In the genomic region with DNA sequence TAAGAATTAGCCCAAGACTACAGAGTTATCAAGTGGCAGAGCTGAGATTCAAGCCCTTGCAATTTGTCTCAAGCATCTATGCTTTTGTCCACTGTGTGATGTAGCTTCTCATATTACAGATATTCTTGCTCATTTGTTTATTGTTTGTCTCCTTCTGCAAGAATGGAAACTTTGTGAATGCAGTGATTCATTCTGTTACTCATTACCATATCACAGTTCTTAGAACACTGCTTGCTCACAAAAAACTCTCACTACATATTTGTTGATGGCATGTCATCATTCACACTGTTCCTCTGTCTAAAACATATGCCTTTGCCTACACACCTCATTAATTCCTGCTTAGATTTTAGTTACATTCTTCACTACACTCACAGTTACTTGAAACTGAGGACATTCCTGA, we compare ENCODE assay signal across 9 cellular contexts.
A peak's percentile ranks its signal among the peaks of the same experiment; 100 is the strongest.
DNase-seq lines count a peak whose midpoint lies in the region; ATAC-seq and TF ChIP-seq lines count a peak whose summit lies in the region.
"Had no signal": no experiment of that assay in that cellular context is flagged by ENCODE, and none has a peak within 500 bp of the region (broad histone marks: within the 10 kb centered on the region; RNA-seq: fewer than 3 reads in every experiment).

No MANE protein-coding gene starts in this region.

- no peak overlapping the region for H4K91ac ChIP-seq in mesenchymal stem cell (ENCODE audit: low read length)

- H3K79me1 ChIP-seq in mesenchymal stem cell (replicated peaks; ENCODE audit: low read length, poor library complexity, severe bottlenecking): no peaks in the 10 kb centered on the region

- TF ChIP-seq EP300 in upper lobe of left lung (IDR thresholded peaks at IDR 0.05): no peak

- H3K27me3 ChIP-seq in mesenchymal stem cell (ENCODE audit: control insufficient read depth in 1 of 2, insufficient read depth in 1 of 2, low read length in 2 of 2) (no peaks in the 10 kb centered on the region), upper lobe of left lung (no peaks in the 10 kb centered on the region), MG63 (no peaks in the 10 kb centered on the region)

- no peak overlapping the region for H2BK12ac ChIP-seq in mesenchymal stem cell (ENCODE audit: low read length in 2 of 2)

- DNase-seq in RPMI7951 (ENCODE audit: low read depth) (peak; percentile 56), mesenchymal stem cell (peak; percentile 97), upper lobe of left lung (no peak), MG63 (no peak), SHP77 treated with DMSO at 0.1 percent for 48 hours (lab: John Stamatoyannopoulos, UW) (no peak)
- DNase-seq in activated CD8-positive, alpha-beta memory T cell treated with anti-CD3 and anti-CD28 coated beads, Interleukin-2, amount 50 U/mL, for 4 hours: no peak
- DNase-seq: posterior cingulate gyrus had no signal

- H3K9me3 ChIP-seq in mesenchymal stem cell (ENCODE audit: control insufficient read depth, low read length) (no peaks in the 10 kb centered on the region), upper lobe of left lung (no peaks in the 10 kb centered on the region), MG63 (no peaks in the 10 kb centered on the region)

- H3K36me3 ChIP-seq in mesenchymal stem cell (ENCODE audit: control insufficient read depth in 1 of 2, insufficient read depth in 2 of 2, low read depth in 1 of 2, low read length in 2 of 2) (no peaks in the 10 kb centered on the region), upper lobe of left lung (no peaks in the 10 kb centered on the region), MG63 (no peaks in the 10 kb centered on the region)

- peak overlapping the region; percentile 95 for H3K27ac ChIP-seq in mesenchymal stem cell (ENCODE audit: low read length, poor library complexity, severe bottlenecking)
- no peak overlapping the region for H3K27ac ChIP-seq in upper lobe of left lung

- ATAC-seq in GM18498 (IDR thresholded peaks at IDR 0.05; ENCODE audit: unreplicated experiment): peak; percentile 89
- peak; percentile 91 for ATAC-seq in HG02759 (IDR thresholded peaks at IDR 0.05; ENCODE audit: unreplicated experiment)
- ATAC-seq in upper lobe of left lung (ENCODE audit: low FRiP score in 2 of 2): no peak

- H3K4me1 ChIP-seq in mesenchymal stem cell (ENCODE audit: control insufficient read depth, insufficient read depth, low read depth, low read length) (peaks cover 2% of the 10 kb centered on the region), upper lobe of left lung (no peaks in the 10 kb centered on the region)

- no peak overlapping the region for H3K23ac ChIP-seq in mesenchymal stem cell (ENCODE audit: low read length in 2 of 2)

- H2AK5ac ChIP-seq in mesenchymal stem cell (ENCODE audit: low read length, severe bottlenecking): no peak overlapping the region

- TF ChIP-seq CTCF in upper lobe of left lung (IDR thresholded peaks at IDR 0.05): no peak

- no peak overlapping the region for H2BK15ac ChIP-seq in mesenchymal stem cell (ENCODE audit: low read depth, poor library complexity, severe bottlenecking)

- H3K4ac ChIP-seq in mesenchymal stem cell (ENCODE audit: low read depth in 1 of 2, low read length in 2 of 2): no peak overlapping the region

- H4K8ac ChIP-seq in mesenchymal stem cell (ENCODE audit: low read length): no peak overlapping the region

- H3K9ac ChIP-seq in mesenchymal stem cell (ENCODE audit: low read length): no peak overlapping the region

- TF ChIP-seq POLR2A in upper lobe of left lung (IDR thresholded peaks at IDR 0.05): no peak

- no peak overlapping the region for H2BK5ac ChIP-seq in mesenchymal stem cell (ENCODE audit: low read depth, low read length, poor library complexity, severe bottlenecking)

- H2AFZ ChIP-seq in mesenchymal stem cell (ENCODE audit: low read depth, low read length): no peak overlapping the region

- no peak overlapping the region for H2BK120ac ChIP-seq in mesenchymal stem cell (ENCODE audit: low read depth, low read length)

- no peak overlapping the region for H3K4me2 ChIP-seq in mesenchymal stem cell (ENCODE audit: low read length, poor library complexity, severe bottlenecking)

- no peak overlapping the region for H3K18ac ChIP-seq in mesenchymal stem cell (ENCODE audit: low read depth in 1 of 2, low read length in 2 of 2)

- H3K14ac ChIP-seq in mesenchymal stem cell (ENCODE audit: low read length in 2 of 2): no peak overlapping the region

- no peak overlapping the region for H3K4me3 ChIP-seq in mesenchymal stem cell (ENCODE audit: insufficient read depth in 1 of 2, low read depth in 1 of 2, low read length in 2 of 2)
- H3K4me3 ChIP-seq in upper lobe of left lung: no peak overlapping the region
- no peak overlapping the region for H3K4me3 ChIP-seq in MG63

Comparison
In these comparisons a context has a peak if more than half of its experiments do, and no peak if none do; other contexts are left out.
1. ATAC-seq: peak in GM18498 (single experiment) and HG02759 (single experiment); none in upper lobe of left lung (0 of 2).
2. DNase-seq: peak in RPMI7951 (single experiment) and mesenchymal stem cell (single experiment); none in upper lobe of left lung (0 of 2), activated CD8-positive, alpha-beta memory T cell treated with anti-CD3 and anti-CD28 coated beads, Interleukin-2, amount 50 U/mL, for 4 hours (single experiment), MG63 (single experiment) and SHP77 treated with DMSO at 0.1 percent for 48 hours (single experiment).